8 cellular contexts compared by ENCODE assay signal in the genomic region with DNA sequence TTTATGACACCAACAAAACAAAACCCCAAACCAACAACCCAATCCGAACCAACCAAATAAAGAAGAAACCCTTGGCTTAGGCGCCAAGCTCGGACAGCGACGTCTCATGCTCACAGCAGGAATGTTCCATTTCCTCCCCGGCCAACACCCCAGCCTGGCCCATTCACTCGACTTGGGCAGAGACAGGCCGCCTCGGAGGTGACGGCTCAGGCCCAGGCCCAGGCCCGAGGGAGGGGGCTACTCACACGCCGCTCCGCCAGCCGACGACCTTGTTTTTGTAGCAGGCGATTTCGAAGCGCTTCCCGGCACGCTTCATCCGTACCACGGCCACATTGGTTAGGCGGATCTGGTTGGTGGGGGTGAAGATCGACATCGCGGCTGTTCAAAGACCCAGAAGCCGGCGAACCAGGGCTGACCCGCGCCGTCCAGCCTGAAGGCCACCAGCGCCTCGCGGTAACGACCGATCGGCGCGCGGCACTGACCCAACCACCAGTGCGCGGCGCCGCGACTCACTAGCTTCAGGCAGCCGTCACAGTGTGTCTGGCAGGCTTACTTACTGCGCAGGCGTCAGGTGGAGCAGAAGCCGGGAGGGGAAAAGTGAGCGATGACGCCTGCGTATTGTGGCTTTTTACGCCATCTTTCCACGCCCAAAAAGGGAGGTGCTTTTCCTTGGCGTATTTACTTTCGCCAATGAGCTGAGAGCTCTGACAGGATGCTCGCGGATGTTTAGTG. TPM values are rescaled to one million over a fixed set of nuclear protein-coding genes. Genes with fewer than 3 reads are reported as not detected.
A peak's percentile ranks its signal among the peaks of the same experiment; 100 is the strongest.
DNase-seq lines count a peak whose midpoint lies in the region; FAIRE-seq and TF ChIP-seq lines count a peak whose summit lies in the region.
"Not testable (repeated sequence)": the region's sequence is repeated elsewhere in the genome, so short reads cannot be mapped to it uniquely, and the experiment has no call there.

A gene (minus strand): TSS at position 542 of the 732 bp plus-strand sequence. CDS start 169 bp downstream, at position 373.

- not testable (repeated sequence) for H4K8ac ChIP-seq in neuronal stem cell (ENCODE audit: low read depth, low read length)

- not testable (repeated sequence) for H3K4ac ChIP-seq in neuronal stem cell (ENCODE audit: low read length)

- H2BK12ac ChIP-seq in neuronal stem cell (ENCODE audit: low read length) = not testable (repeated sequence)

- H3K18ac ChIP-seq in neuronal stem cell (ENCODE audit: low read length) = peak within 1 kb of the TSS; percentile 76

- not testable (repeated sequence) for H3K27me3 Mint-ChIP-seq in activated naive CD4-positive, alpha-beta T cell treated with anti-CD3 and anti-CD28 coated beads for 36 hours (ENCODE audit: low read depth)

- H3K4me1 Mint-ChIP-seq in activated naive CD4-positive, alpha-beta T cell treated with anti-CD3 and anti-CD28 coated beads for 36 hours (ENCODE audit: low read depth) = peaks cover 29% of the 10 kb centered on the region

- H3K4me2 ChIP-seq in neuronal stem cell (ENCODE audit: insufficient read depth, low read length, poor library complexity, severe bottlenecking) = peak within 1 kb of the TSS; percentile 56

- not testable (repeated sequence) for TF ChIP-seq CTCF in HFF-Myc (IDR thresholded peaks at IDR 0.05; ENCODE audit: low read depth, low read length, missing control alignments); subcutaneous adipose tissue (IDR thresholded peaks at IDR 0.05; ENCODE audit: low read depth)

- not testable (repeated sequence) for H3K79me1 ChIP-seq in neuronal stem cell (ENCODE audit: low read depth, low read length)

- not testable (repeated sequence) for H3K4me1 ChIP-seq in neuronal stem cell (ENCODE audit: control insufficient read depth in 2 of 2, insufficient read depth in 1 of 2, low read depth in 1 of 2, low read length in 2 of 2)

- peak within 1 kb of the TSS; percentile 89 for H2AFZ ChIP-seq in neuronal stem cell (ENCODE audit: low read length)

- H2AK5ac ChIP-seq in neuronal stem cell (ENCODE audit: low read depth, low read length) = not testable (repeated sequence)

- H3K27me3 ChIP-seq in neuronal stem cell (ENCODE audit: control insufficient read depth in 3 of 3, insufficient read depth in 3 of 3, low read depth in 1 of 3, low read length in 3 of 3) = not testable (repeated sequence)

- H3K9me3 Mint-ChIP-seq in activated naive CD4-positive, alpha-beta T cell treated with anti-CD3 and anti-CD28 coated beads for 36 hours = not testable (repeated sequence)

- peak within 1 kb of the TSS; percentile 86 for H3K9ac ChIP-seq in neuronal stem cell (ENCODE audit: low read depth, low read length, poor library complexity)

- not testable (repeated sequence) for H3K14ac ChIP-seq in neuronal stem cell (ENCODE audit: low read length)

- not testable (repeated sequence) for H2BK15ac ChIP-seq in neuronal stem cell (ENCODE audit: low read length)

- peak; percentile 97 for FAIRE-seq in frontal cortex (lab: Jason Lieb, UNC)

- H4K91ac ChIP-seq in neuronal stem cell (ENCODE audit: low read depth, low read length, poor library complexity) = not testable (repeated sequence)

- CTCF ChIA-PET in activated naive CD4-positive, alpha-beta T cell treated with anti-CD3 and anti-CD28 coated beads for 36 hours (lab: Charles Lee) = interaction anchor here (1.7 kb wide), 1 partner anchor 45 kb away, joined by 7 read pairs; no protein-coding TSS in a partner anchor

- DNase-seq in GM03348 (ENCODE audit: low spot score) = peak; percentile 85
- DNase-seq in HFF-Myc (ENCODE audit: extremely low read depth, low read depth) = peak; percentile 98
- peak; percentile 100 for DNase-seq in NAMALWA (ENCODE audit: low spot score)
- DNase-seq in SK-N-DZ (ENCODE audit: low spot score) = peak; percentile 99
- DNase-seq in activated naive CD4-positive, alpha-beta T cell treated with anti-CD3 and anti-CD28 coated beads for 36 hours = peak; percentile 98
- DNase-seq in frontal cortex (ENCODE audit: low spot score in 2 of 2) = peak; percentile 47 to 62
- peak; percentile 95 for DNase-seq in neuronal stem cell (ENCODE audit: low spot score)

- H3K27ac Mint-ChIP-seq in activated naive CD4-positive, alpha-beta T cell treated with anti-CD3 and anti-CD28 coated beads for 36 hours = peak within 1 kb of the TSS; percentile 97

- not testable (repeated sequence) for H2BK5ac ChIP-seq in neuronal stem cell (ENCODE audit: low read length)

- peak within 1 kb of the TSS; percentile 66 for H3K27ac ChIP-seq in neuronal stem cell (replicated peaks; ENCODE audit: low read length)

- H3K4me3 ChIP-seq in HFF-Myc (replicated peaks; ENCODE audit: low read depth, low read length) = peak within 1 kb of the TSS; percentile 82
- H3K4me3 ChIP-seq in neuronal stem cell (ENCODE audit: low read length in 2 of 2) = peak within 1 kb of the TSS; percentile 82 to 91

- H2BK120ac ChIP-seq in neuronal stem cell (ENCODE audit: low read depth, low read length) = not testable (repeated sequence)

- peak within 1 kb of the TSS; percentile 100 for H3K4me3 Mint-ChIP-seq in activated naive CD4-positive, alpha-beta T cell treated with anti-CD3 and anti-CD28 coated beads for 36 hours

- peaks cover 3 to 42% of the 10 kb centered on the region in 2 donors for H3K36me3 ChIP-seq in neuronal stem cell (replicated peaks in 1 of 2; ENCODE audit: control insufficient read depth in 2 of 2, insufficient read depth in 2 of 2, low read length in 2 of 2)

- not testable (repeated sequence) for H3K9me3 ChIP-seq in neuronal stem cell (replicated peaks in 1 of 2; ENCODE audit: control insufficient read depth in 2 of 2, insufficient read depth in 1 of 2, low read depth in 1 of 2, low read length in 2 of 2)

- no CpG with 5 or more reads among the region's 59 CpGs for WGBS in neuronal stem cell (ENCODE audit: extremely low coverage in 2 of 2, insufficient read length in 2 of 2, insufficient replicate concordance in 1 of 2), 2 donors

- H3K23ac ChIP-seq in neuronal stem cell (ENCODE audit: low read depth, low read length, poor library complexity) = peak within 1 kb of the TSS; percentile 80

- H3K36me3 Mint-ChIP-seq in activated naive CD4-positive, alpha-beta T cell treated with anti-CD3 and anti-CD28 coated beads for 36 hours (ENCODE audit: low read depth) = peaks cover 20% of the 10 kb centered on the region

- intact Hi-C loops in activated naive CD4-positive, alpha-beta T cell treated with anti-CD3 and anti-CD28 coated beads for 36 hours (cut with micrococcal nuclease) = loop anchor here (1.0 to 10.0 kb wide), 8 partner anchors 134 to 1122 kb away; a partner anchor contains a TSS

RNA-seq across cellular contexts. Expression of the gene that starts here (rescaled TPM):
- 49.2 and 56.3 TPM in 2 replicates for polyA plus RNA-seq in SK-N-DZ (2014; cell fraction: cytosol; rRNA removed)
- 41.2 and 52.9 TPM in 2 replicates for polyA plus RNA-seq in SK-N-DZ (2014; cell fraction: nucleus; rRNA removed)
- total RNA-seq in activated naive CD4-positive, alpha-beta T cell treated with anti-CD3 and anti-CD28 coated beads for 36 hours = 10 to 100 TPM; 42.2 to 46.0 TPM
- total RNA-seq in frontal cortex (55.0 TPM), subcutaneous adipose tissue (100 to 1,000 TPM in 3 of 4 donors, 10 to 100 TPM in 1; 78.5 to 224 (median 149) TPM)
- polyA plus RNA-seq in neuronal stem cell (2013, experiment 1 of 2) = 33.8 TPM
- 34.0 TPM for polyA plus RNA-seq in neuronal stem cell (2013, experiment 2 of 2)

Comparison
In these comparisons a context has a peak if more than half of its experiments do, and no peak if none do; other contexts are left out.
1. Peak in every context shown above with its lines: DNase-seq, H3K4me3 ChIP-seq and H3K27ac ChIP-seq.